ENCODE assay signal across 1 cellular context in genomic region chr4:95386410-95386809, GRCh38.
A peak's percentile ranks its signal among the peaks of the same experiment; 100 is the strongest.
TF ChIP-seq lines count a peak whose summit lies in the region.

No MANE protein-coding gene starts in this region.

TF ChIP-seq in GM23338, 12 proteins besides CTCF, POLR2A, EP300 and RAD21 (continued from another document):
- TF ChIP-seq ZNF462 (CRISPR knock-in tag; IDR thresholded peaks at IDR 0.05) (no peak), ETS1 (IDR thresholded peaks at IDR 0.05) (no peak), STAT1 (IDR thresholded peaks at IDR 0.05; ENCODE audit: unreplicated experiment) (no peak), EZH2 (IDR thresholded peaks at IDR 0.05; ENCODE audit: low read depth, unreplicated experiment) (no peak), POLR2AphosphoS5 (IDR thresholded peaks at IDR 0.05; ENCODE audit: low read depth) (peak; percentile 81), JUNB (IDR thresholded peaks at IDR 0.05; ENCODE audit: unreplicated experiment) (no peak), ZNF114 (CRISPR knock-in tag; IDR thresholded peaks at IDR 0.05) (no peak), REST (IDR thresholded peaks at IDR 0.05; ENCODE audit: unreplicated experiment) (no peak), ZNF331 (CRISPR knock-in tag; IDR thresholded peaks at IDR 0.05; ENCODE audit: low read depth) (no peak), NANOG (IDR thresholded peaks at IDR 0.05; ENCODE audit: borderline replicate concordance) (peak; percentile 82), CREB1 (CRISPR knock-in tag; IDR thresholded peaks at IDR 0.05; ENCODE audit: low read depth) (no peak)
